ENCODE assay signal across 31 cellular contexts in genomic region chr7:143419880-143420279, GRCh38. TPM values are rescaled to one million over a fixed set of nuclear protein-coding genes. Genes with fewer than 3 reads are reported as not detected.
DNase-seq lines count a peak whose midpoint lies in the region; TF ChIP-seq lines count a peak whose summit lies in the region.
"Had no signal": no experiment of that assay in that cellular context is flagged by ENCODE, and none has a peak within 500 bp of the region (broad histone marks: within the 10 kb centered on the region; RNA-seq: fewer than 3 reads in every experiment).

No MANE protein-coding gene starts in this region.

- H3K4me3 ChIP-seq in epithelial cell of esophagus (ENCODE audit: low read length) = no peak overlapping the region
- no peak overlapping the region for H3K4me3 ChIP-seq in vagina
- H3K4me3 ChIP-seq: BLaER1, body of pancreas, HAP-1, heart left ventricle, MG63, Peyer's patch, suprapubic skin had no signal

- H3K36me3 ChIP-seq in vagina = no peaks in the 10 kb centered on the region
- H3K36me3 ChIP-seq: BLaER1, HAP-1, heart left ventricle, MG63, Peyer's patch, suprapubic skin had no signal

- H3K4me1 ChIP-seq in vagina = peaks cover 9% of the 10 kb centered on the region
- H3K4me1 ChIP-seq: body of pancreas, HAP-1 had no signal

- H3K27ac ChIP-seq in vagina = no peak overlapping the region
- H3K27ac ChIP-seq: BLaER1, body of pancreas, heart left ventricle, Peyer's patch, suprapubic skin had no signal

- intact Hi-C loops in vagina (cut with DNase I) = loop anchor here (10.0 kb wide), 2 partner anchors 55 to 175 kb away; partner anchors contain the start of gene FAM131B
- intact Hi-C loops in activated CD4-positive, alpha-beta T cell treated with anti-CD3 and anti-CD28 coated beads, Interleukin-2, amount 10 ng/mL, durations not matched to agents 24 days and 14 days (cut with micrococcal nuclease) = loop anchor here (5.0 kb wide), 1 partner anchor 118 kb away; no protein-coding TSS in a partner anchor

- no peak for TF ChIP-seq POLR2A in vagina (IDR thresholded peaks at IDR 0.05)

- H3K4me1 Mint-ChIP-seq in activated CD4-positive, alpha-beta T cell treated with anti-CD3 and anti-CD28 coated beads, Interleukin-2, amount 10 ng/mL, durations not matched to agents 24 days and 14 days = peaks cover 2% of the 10 kb centered on the region
- H3K4me1 Mint-ChIP-seq: naive B cell; stimulated activated memory B cell treated with anti-CD40 and anti-IgM and Interleukin-4, amounts not matched to agents 10 μg/mL and 1 μg/mL and 100 μg/mL, for 72 hours had no signal

- no peaks in the 10 kb centered on the region for H3K9me3 Mint-ChIP-seq in activated CD4-positive, alpha-beta T cell treated with anti-CD3 and anti-CD28 coated beads, Interleukin-2, amount 10 ng/mL, durations not matched to agents 24 days and 14 days
- H3K9me3 Mint-ChIP-seq: stimulated activated memory B cell treated with anti-CD40 and anti-IgM and Interleukin-4, amounts not matched to agents 10 μg/mL and 1 μg/mL and 100 μg/mL, for 72 hours had no signal

- H3K27ac Mint-ChIP-seq in activated CD4-positive, alpha-beta T cell treated with anti-CD3 and anti-CD28 coated beads, Interleukin-2, amount 10 ng/mL, durations not matched to agents 24 days and 14 days = no peak overlapping the region
- H3K27ac Mint-ChIP-seq: stimulated activated memory B cell treated with anti-CD40 and anti-IgM and Interleukin-4, amounts not matched to agents 10 μg/mL and 1 μg/mL and 100 μg/mL, for 72 hours had no signal

- no peaks in the 10 kb centered on the region for H3K27me3 ChIP-seq in vagina
- H3K27me3 ChIP-seq: BLaER1, body of pancreas, MG63, Peyer's patch, suprapubic skin had no signal

- peaks cover 16% of the 10 kb centered on the region for H3K27me3 Mint-ChIP-seq in activated CD4-positive, alpha-beta T cell treated with anti-CD3 and anti-CD28 coated beads, Interleukin-2, amount 10 ng/mL, durations not matched to agents 24 days and 14 days

- no peaks in the 10 kb centered on the region for H3K36me3 Mint-ChIP-seq in activated CD4-positive, alpha-beta T cell treated with anti-CD3 and anti-CD28 coated beads, Interleukin-2, amount 10 ng/mL, durations not matched to agents 24 days and 14 days (ENCODE audit: low read depth)
- H3K36me3 Mint-ChIP-seq: naive B cell; stimulated activated memory B cell treated with anti-CD40 and anti-IgM and Interleukin-4, amounts not matched to agents 10 μg/mL and 1 μg/mL and 100 μg/mL, for 72 hours had no signal

- DNase-seq in NCI-H510A treated with DMSO at 0.1 percent for 48 hours (lab: John Stamatoyannopoulos, UW) (peak; percentile 10), NCI-H510A (lab: John Stamatoyannopoulos, UW) (no peak), NCI-H1105 (lab: John Stamatoyannopoulos, UW) (peak; percentile 50), epithelial cell of esophagus (ENCODE audit: low read depth) (peak; percentile 58), renal cortical epithelial cell (ENCODE audit: low read depth) (peak; percentile 49), NAMALWA (ENCODE audit: low spot score) (no peak), vagina (ENCODE audit: extremely low spot score in 2 of 2) (no peak)
- DNase-seq in activated CD4-positive, alpha-beta T cell treated with anti-CD3 and anti-CD28 coated beads, Interleukin-2, amount 10 ng/mL, durations not matched to agents 24 days and 14 days = no peak
- DNase-seq: ACHN; activated CD4-positive, alpha-beta T cell treated with anti-CD3 and anti-CD28 coated beads for 1 hour; activated effector memory CD4-positive, alpha-beta T cell treated with anti-CD3 and anti-CD28 coated beads, Interleukin-2, amount 50 U/mL, for 16 hours; COR-L47; effector CD8-positive, alpha-beta T cell; foreskin fibroblast; heart left ventricle; IMR-90; mesenchymal stem cell; MG63; naive B cell; NCI-H146; NCI-H226; NK-92 treated with Interleukin-12 subunit alpha and Interleukin-12 subunit beta, amount 100 ng/mL, for 24 hours; Peyer's patch; retina; stimulated activated CD4-positive, alpha-beta T cell treated with anti-CD3 and anti-CD28 coated beads, Interleukin-4, amount 100 ng/mL, for 1 hour had no signal

- no peak overlapping the region for H3K4me3 Mint-ChIP-seq in activated CD4-positive, alpha-beta T cell treated with anti-CD3 and anti-CD28 coated beads, Interleukin-2, amount 10 ng/mL, durations not matched to agents 24 days and 14 days
- H3K4me3 Mint-ChIP-seq: naive B cell; stimulated activated memory B cell treated with anti-CD40 and anti-IgM and Interleukin-4, amounts not matched to agents 10 μg/mL and 1 μg/mL and 100 μg/mL, for 72 hours had no signal

- H3K9me3 ChIP-seq in vagina = no peaks in the 10 kb centered on the region
- H3K9me3 ChIP-seq: body of pancreas, MG63, Peyer's patch, suprapubic skin had no signal

- no peak for TF ChIP-seq CTCF in epithelial cell of esophagus (IDR thresholded peaks at IDR 0.05; ENCODE audit: insufficient read depth, low read depth, low read length, missing control alignments)
- TF ChIP-seq CTCF in vagina (IDR thresholded peaks at IDR 0.05) = no peak

RNA-seq across cellular contexts. Expression of gene EPHA1, which starts 11.2 kb away (rescaled TPM):
- total RNA-seq in renal cortical epithelial cell (4.8 and 13.7 TPM in 2 replicates), vagina (51.3 TPM)
- total RNA-seq in activated CD4-positive, alpha-beta T cell treated with anti-CD3 and anti-CD28 coated beads, Interleukin-2, amount 10 ng/mL, durations not matched to agents 24 days and 14 days = 0.09 and 0.26 TPM in 2 replicates
- total RNA-seq: chondrocyte, IMR-90 had no signal

RNA-seq across cellular contexts. Expression of gene TAS2R60, which starts 23.4 kb away (rescaled TPM):
- not detected in 2 replicates for total RNA-seq in renal cortical epithelial cell
- total RNA-seq in vagina = not detected
- total RNA-seq in activated CD4-positive, alpha-beta T cell treated with anti-CD3 and anti-CD28 coated beads, Interleukin-2, amount 10 ng/mL, durations not matched to agents 24 days and 14 days = not detected in 2 replicates
- total RNA-seq: body of pancreas, chondrocyte, heart left ventricle, IMR-90, suprapubic skin had no signal

RNA-seq across cellular contexts. Expression of gene ZYX, which starts 38.7 kb away (rescaled TPM):
- total RNA-seq in renal cortical epithelial cell = 14.4 and 92.3 TPM in 2 replicates
- total RNA-seq in vagina = 86.2 TPM
- 85.8 and 89.7 TPM in 2 replicates for total RNA-seq in activated CD4-positive, alpha-beta T cell treated with anti-CD3 and anti-CD28 coated beads, Interleukin-2, amount 10 ng/mL, durations not matched to agents 24 days and 14 days

RNA-seq across cellular contexts. Expression of gene FAM131B, which starts 57.4 kb away (rescaled TPM):
- total RNA-seq in renal cortical epithelial cell (1.0 and 4.2 TPM in 2 replicates), vagina (1.5 TPM)
- total RNA-seq in activated CD4-positive, alpha-beta T cell treated with anti-CD3 and anti-CD28 coated beads, Interleukin-2, amount 10 ng/mL, durations not matched to agents 24 days and 14 days = 0.37 and 0.45 TPM in 2 replicates

RNA-seq across cellular contexts. Expression of gene TAS2R41, which starts 57.8 kb away (rescaled TPM):
- not detected in 2 replicates for total RNA-seq in renal cortical epithelial cell
- not detected for total RNA-seq in vagina
- total RNA-seq in activated CD4-positive, alpha-beta T cell treated with anti-CD3 and anti-CD28 coated beads, Interleukin-2, amount 10 ng/mL, durations not matched to agents 24 days and 14 days = not detected in 2 replicates
- total RNA-seq: body of pancreas, chondrocyte, heart left ventricle, IMR-90, Peyer's patch, suprapubic skin had no signal

Comparison
In these comparisons a context has a peak if more than half of its experiments do, and no peak if none do; other contexts are left out.
1. DNase-seq: peak in NCI-H510A treated with DMSO at 0.1 percent for 48 hours (single experiment), NCI-H1105 (single experiment), epithelial cell of esophagus (single experiment) and renal cortical epithelial cell (single experiment); none in NCI-H510A (single experiment), NAMALWA (single experiment), vagina (0 of 2) and activated CD4-positive, alpha-beta T cell treated with anti-CD3 and anti-CD28 coated beads, Interleukin-2, amount 10 ng/mL, durations not matched to agents 24 days and 14 days (single experiment).